Comparison of ENCODE assay signal across 8 cellular contexts in genomic region chr15:57732526-57733331, GRCh38. TPM values are rescaled to one million over a fixed set of nuclear protein-coding genes. Genes with fewer than 3 reads are reported as not detected.
DNase-seq lines count a peak whose midpoint lies in the region; ATAC-seq, FAIRE-seq and TF ChIP-seq lines count a peak whose summit lies in the region.

No MANE protein-coding gene starts in this region.

- DNase-seq in NCI-H2081 (lab: John Stamatoyannopoulos, UW), result peak; percentile 17 to 55
- no peak for DNase-seq in NCI-H2081 treated with DMSO at 0.1 percent for 48 hours (lab: John Stamatoyannopoulos, UW)
- DNase-seq in LoVo (ENCODE audit: low spot score), result peak; percentile 66
- peak; percentile 67 to 73 for DNase-seq in lung microvascular endothelial cell (ENCODE audit: low read depth in 2 of 2)
- DNase-seq in stimulated activated naive CD4-positive, alpha-beta T cell (lab: John Stamatoyannopoulos, UW), result peak in 5 of 6 experiments; percentile 5 to 50 (median 25)

- FAIRE-seq in TTC549 (lab: Jason Lieb, UNC), result peak; percentile 71
- FAIRE-seq in colon (lab: Jason Lieb, UNC), result peak; percentile 33

- no peak for ATAC-seq in GM18505 (IDR thresholded peaks at IDR 0.05; ENCODE audit: unreplicated experiment)

- TF ChIP-seq POLR2A in GM18505 (IDR thresholded peaks at IDR 0.05; ENCODE audit: borderline replicate concordance, extremely low read depth, insufficient read depth, insufficient read length), result no peak

RNA-seq across cellular contexts. Expression of gene POLR2M, which starts 26.2 kb away (rescaled TPM):
- 200 and 211 TPM in 2 replicates for total RNA-seq in lung microvascular endothelial cell
